In the genomic region with DNA sequence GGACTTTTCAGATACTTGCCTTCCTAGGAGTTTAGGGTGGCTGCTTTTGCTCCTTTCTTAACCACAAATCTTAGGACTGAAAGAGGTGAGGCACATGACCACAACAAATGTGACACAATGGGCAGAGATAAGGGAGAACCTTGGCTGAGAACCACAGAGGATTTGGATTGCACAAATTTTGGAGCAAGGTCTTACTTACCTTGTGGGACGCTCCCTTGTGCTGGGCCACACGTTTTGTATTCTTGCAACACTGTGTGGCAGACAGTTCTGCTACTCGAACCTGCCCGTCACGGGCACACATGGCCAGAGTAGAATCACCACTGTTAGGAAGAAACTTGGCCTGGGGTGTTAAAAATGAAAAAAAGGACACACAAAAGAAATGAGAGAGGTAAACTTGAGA, we compare ENCODE assay signal across 2 cellular contexts.
TF ChIP-seq lines count a peak whose summit lies in the region.

No MANE protein-coding gene starts in this region.

TF ChIP-seq in liver, 16 proteins besides CTCF, POLR2A, EP300 and RAD21:
- TF ChIP-seq GABPA (IDR thresholded peaks at IDR 0.05 in 1 of 2, conservative IDR thresholded peaks at IDR 0.05 in 1 of 2), result peak in 1 of 2 donors; percentile 44
- TF ChIP-seq ZBTB33 (IDR thresholded peaks at IDR 0.05), result peak; percentile 79
- peak; percentile 56 for TF ChIP-seq FOXA1 (IDR thresholded peaks at IDR 0.05)
- TF ChIP-seq TAF1 (conservative IDR thresholded peaks at IDR 0.05), result no peak
- peak; percentile 75 for TF ChIP-seq YY1 (IDR thresholded peaks at IDR 0.05)
- no peak for TF ChIP-seq ATF3 (IDR thresholded peaks at IDR 0.05)
- TF ChIP-seq SP1 (IDR thresholded peaks at IDR 0.05), result peak; percentile 48
- TF ChIP-seq HNF4G (IDR thresholded peaks at IDR 0.05), result peak; percentile 54
- peak; percentile 60 to 86 for TF ChIP-seq RXRA (IDR thresholded peaks at IDR 0.05)
- peak; percentile 80 to 90 for TF ChIP-seq HNF4A (conservative IDR thresholded peaks at IDR 0.05)
- peak; percentile 22 to 79 for TF ChIP-seq JUND (IDR thresholded peaks at IDR 0.05)
- TF ChIP-seq, protein P1, sequence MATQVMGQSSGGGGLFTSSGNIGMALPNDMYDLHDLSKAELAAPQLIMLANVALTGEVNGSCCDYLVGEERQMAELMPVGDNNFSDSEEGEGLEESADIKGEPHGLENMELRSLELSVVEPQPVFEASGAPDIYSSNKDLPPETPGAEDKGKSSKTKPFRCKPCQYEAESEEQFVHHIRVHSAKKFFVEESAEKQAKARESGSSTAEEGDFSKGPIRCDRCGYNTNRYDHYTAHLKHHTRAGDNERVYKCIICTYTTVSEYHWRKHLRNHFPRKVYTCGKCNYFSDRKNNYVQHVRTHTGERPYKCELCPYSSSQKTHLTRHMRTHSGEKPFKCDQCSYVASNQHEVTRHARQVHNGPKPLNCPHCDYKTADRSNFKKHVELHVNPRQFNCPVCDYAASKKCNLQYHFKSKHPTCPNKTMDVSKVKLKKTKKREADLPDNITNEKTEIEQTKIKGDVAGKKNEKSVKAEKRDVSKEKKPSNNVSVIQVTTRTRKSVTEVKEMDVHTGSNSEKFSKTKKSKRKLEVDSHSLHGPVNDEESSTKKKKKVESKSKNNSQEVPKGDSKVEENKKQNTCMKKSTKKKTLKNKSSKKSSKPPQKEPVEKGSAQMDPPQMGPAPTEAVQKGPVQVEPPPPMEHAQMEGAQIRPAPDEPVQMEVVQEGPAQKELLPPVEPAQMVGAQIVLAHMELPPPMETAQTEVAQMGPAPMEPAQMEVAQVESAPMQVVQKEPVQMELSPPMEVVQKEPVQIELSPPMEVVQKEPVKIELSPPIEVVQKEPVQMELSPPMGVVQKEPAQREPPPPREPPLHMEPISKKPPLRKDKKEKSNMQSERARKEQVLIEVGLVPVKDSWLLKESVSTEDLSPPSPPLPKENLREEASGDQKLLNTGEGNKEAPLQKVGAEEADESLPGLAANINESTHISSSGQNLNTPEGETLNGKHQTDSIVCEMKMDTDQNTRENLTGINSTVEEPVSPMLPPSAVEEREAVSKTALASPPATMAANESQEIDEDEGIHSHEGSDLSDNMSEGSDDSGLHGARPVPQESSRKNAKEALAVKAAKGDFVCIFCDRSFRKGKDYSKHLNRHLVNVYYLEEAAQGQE (IDR thresholded peaks at IDR 0.05), result peak; percentile 33
- TF ChIP-seq, protein P2, sequence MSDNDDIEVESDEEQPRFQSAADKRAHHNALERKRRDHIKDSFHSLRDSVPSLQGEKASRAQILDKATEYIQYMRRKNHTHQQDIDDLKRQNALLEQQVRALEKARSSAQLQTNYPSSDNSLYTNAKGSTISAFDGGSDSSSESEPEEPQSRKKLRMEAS (IDR thresholded peaks at IDR 0.05), result peak; percentile 91
- TF ChIP-seq FOXA2 (IDR thresholded peaks at IDR 0.05), result peak; percentile 60
- peak in 1 of 2 donors; percentile 55 for TF ChIP-seq EGR1 (IDR thresholded peaks at IDR 0.05; ENCODE audit: low read depth in 2 of 2)
- TF ChIP-seq NR2F2 (IDR thresholded peaks at IDR 0.05), result no peak

TF ChIP-seq in HepG2, 621 proteins besides CTCF, POLR2A, EP300 and RAD21:
- no peak for TF ChIP-seq NFKB2 (CRISPR knock-in tag; IDR thresholded peaks at IDR 0.05; ENCODE audit: borderline replicate concordance)
- TF ChIP-seq ZNF207 (IDR thresholded peaks at IDR 0.05; ENCODE audit: borderline replicate concordance), result no peak
- TF ChIP-seq ZNF501 (CRISPR knock-in tag; IDR thresholded peaks at IDR 0.05), result no peak
- TF ChIP-seq SNAPC2 (CRISPR knock-in tag; IDR thresholded peaks at IDR 0.05), result no peak
- TF ChIP-seq, protein P3, sequence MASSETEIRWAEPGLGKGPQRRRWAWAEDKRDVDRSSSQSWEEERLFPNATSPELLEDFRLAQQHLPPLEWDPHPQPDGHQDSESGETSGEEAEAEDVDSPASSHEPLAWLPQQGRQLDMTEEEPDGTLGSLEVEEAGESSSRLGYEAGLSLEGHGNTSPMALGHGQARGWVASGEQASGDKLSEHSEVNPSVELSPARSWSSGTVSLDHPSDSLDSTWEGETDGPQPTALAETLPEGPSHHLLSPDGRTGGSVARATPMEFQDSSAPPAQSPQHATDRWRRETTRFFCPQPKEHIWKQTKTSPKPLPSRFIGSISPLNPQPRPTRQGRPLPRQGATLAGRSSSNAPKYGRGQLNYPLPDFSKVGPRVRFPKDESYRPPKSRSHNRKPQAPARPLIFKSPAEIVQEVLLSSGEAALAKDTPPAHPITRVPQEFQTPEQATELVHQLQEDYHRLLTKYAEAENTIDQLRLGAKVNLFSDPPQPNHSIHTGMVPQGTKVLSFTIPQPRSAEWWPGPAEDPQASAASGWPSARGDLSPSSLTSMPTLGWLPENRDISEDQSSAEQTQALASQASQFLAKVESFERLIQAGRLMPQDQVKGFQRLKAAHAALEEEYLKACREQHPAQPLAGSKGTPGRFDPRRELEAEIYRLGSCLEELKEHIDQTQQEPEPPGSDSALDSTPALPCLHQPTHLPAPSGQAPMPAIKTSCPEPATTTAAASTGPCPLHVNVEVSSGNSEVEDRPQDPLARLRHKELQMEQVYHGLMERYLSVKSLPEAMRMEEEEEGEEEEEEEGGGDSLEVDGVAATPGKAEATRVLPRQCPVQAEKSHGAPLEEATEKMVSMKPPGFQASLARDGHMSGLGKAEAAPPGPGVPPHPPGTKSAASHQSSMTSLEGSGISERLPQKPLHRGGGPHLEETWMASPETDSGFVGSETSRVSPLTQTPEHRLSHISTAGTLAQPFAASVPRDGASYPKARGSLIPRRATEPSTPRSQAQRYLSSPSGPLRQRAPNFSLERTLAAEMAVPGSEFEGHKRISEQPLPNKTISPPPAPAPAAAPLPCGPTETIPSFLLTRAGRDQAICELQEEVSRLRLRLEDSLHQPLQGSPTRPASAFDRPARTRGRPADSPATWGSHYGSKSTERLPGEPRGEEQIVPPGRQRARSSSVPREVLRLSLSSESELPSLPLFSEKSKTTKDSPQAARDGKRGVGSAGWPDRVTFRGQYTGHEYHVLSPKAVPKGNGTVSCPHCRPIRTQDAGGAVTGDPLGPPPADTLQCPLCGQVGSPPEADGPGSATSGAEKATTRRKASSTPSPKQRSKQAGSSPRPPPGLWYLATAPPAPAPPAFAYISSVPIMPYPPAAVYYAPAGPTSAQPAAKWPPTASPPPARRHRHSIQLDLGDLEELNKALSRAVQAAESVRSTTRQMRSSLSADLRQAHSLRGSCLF (CRISPR knock-in tag; IDR thresholded peaks at IDR 0.05; ENCODE audit: borderline replicate concordance), result no peak
- no peak for TF ChIP-seq ZNF337 (CRISPR knock-in tag; IDR thresholded peaks at IDR 0.05; ENCODE audit: borderline replicate concordance, low read depth)
- no peak for TF ChIP-seq ZFP37 (CRISPR knock-in tag; IDR thresholded peaks at IDR 0.05; ENCODE audit: borderline replicate concordance)
- TF ChIP-seq ZNF296 (CRISPR knock-in tag; conservative IDR thresholded peaks at IDR 0.05), result no peak
- TF ChIP-seq PHF21A (CRISPR knock-in tag; IDR thresholded peaks at IDR 0.05), result no peak
- TF ChIP-seq, protein P4, sequence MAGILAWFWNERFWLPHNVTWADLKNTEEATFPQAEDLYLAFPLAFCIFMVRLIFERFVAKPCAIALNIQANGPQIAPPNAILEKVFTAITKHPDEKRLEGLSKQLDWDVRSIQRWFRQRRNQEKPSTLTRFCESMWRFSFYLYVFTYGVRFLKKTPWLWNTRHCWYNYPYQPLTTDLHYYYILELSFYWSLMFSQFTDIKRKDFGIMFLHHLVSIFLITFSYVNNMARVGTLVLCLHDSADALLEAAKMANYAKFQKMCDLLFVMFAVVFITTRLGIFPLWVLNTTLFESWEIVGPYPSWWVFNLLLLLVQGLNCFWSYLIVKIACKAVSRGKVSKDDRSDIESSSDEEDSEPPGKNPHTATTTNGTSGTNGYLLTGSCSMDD (CRISPR knock-in tag; IDR thresholded peaks at IDR 0.05), result no peak
- TF ChIP-seq, protein P5, sequence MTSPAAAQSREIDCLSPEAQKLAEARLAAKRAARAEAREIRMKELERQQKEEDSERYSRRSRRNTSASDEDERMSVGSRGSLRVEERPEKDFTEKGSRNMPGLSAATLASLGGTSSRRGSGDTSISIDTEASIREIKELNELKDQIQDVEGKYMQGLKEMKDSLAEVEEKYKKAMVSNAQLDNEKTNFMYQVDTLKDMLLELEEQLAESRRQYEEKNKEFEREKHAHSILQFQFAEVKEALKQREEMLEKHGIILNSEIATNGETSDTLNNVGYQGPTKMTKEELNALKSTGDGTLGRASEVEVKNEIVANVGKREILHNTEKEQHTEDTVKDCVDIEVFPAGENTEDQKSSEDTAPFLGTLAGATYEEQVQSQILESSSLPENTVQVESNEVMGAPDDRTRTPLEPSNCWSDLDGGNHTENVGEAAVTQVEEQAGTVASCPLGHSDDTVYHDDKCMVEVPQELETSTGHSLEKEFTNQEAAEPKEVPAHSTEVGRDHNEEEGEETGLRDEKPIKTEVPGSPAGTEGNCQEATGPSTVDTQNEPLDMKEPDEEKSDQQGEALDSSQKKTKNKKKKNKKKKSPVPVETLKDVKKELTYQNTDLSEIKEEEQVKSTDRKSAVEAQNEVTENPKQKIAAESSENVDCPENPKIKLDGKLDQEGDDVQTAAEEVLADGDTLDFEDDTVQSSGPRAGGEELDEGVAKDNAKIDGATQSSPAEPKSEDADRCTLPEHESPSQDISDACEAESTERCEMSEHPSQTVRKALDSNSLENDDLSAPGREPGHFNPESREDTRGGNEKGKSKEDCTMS (CRISPR knock-in tag; conservative IDR thresholded peaks at IDR 0.05), result no peak
- no peak for TF ChIP-seq FOXA1 (IDR thresholded peaks at IDR 0.05)
- no peak for TF ChIP-seq FOXA1 (CRISPR knock-in tag; IDR thresholded peaks at IDR 0.05)
- no peak for TF ChIP-seq AKAP8 (CRISPR knock-in tag; IDR thresholded peaks at IDR 0.05)
- no peak for TF ChIP-seq ZNF407 (CRISPR knock-in tag; IDR thresholded peaks at IDR 0.05; ENCODE audit: not compliant biosample characterization)
- no peak for TF ChIP-seq JUN (CRISPR knock-in tag; IDR thresholded peaks at IDR 0.05)
- TF ChIP-seq PHF8 (CRISPR knock-in tag; IDR thresholded peaks at IDR 0.05), result no peak
